20 cellular contexts compared by ENCODE assay signal in genomic region chr1:234643111-234643849, GRCh38. TPM values are rescaled to one million over a fixed set of nuclear protein-coding genes. Genes with fewer than 3 reads are reported as not detected.
DNase-seq lines count a peak whose midpoint lies in the region; ATAC-seq, FAIRE-seq and TF ChIP-seq lines count a peak whose summit lies in the region.
"Had no signal": no experiment of that assay in that cellular context is flagged by ENCODE, and none has a peak within 500 bp of the region (broad histone marks: within the 10 kb centered on the region; RNA-seq: fewer than 3 reads in every experiment).

No MANE protein-coding gene starts in this region.

- TF ChIP-seq CTCF in Panc1 (IDR thresholded peaks at IDR 0.05): no peak
- no peak for TF ChIP-seq CTCF in mucosa of descending colon (IDR thresholded peaks at IDR 0.05)
- TF ChIP-seq CTCF in upper lobe of right lung (IDR thresholded peaks at IDR 0.05): no peak

- ATAC-seq in Panc1 (no peak), mucosa of descending colon (peak; percentile 79), upper lobe of right lung (peak; percentile 94), GM18907 (IDR thresholded peaks at IDR 0.05; ENCODE audit: unreplicated experiment) (no peak), GM21717 (IDR thresholded peaks at IDR 0.05; ENCODE audit: unreplicated experiment) (no peak)
- ATAC-seq: activated CD8-positive, alpha-beta memory T cell treated with anti-CD3 and anti-CD28 coated beads, Interleukin-2, amount 10 ng/mL, durations not matched to agents 7 days and 5 days; activated naive CD4-positive, alpha-beta T cell treated with anti-CD3 and anti-CD28 coated beads, Interleukin-2, amount 50 U/mL, for 72 hours; natural killer cell treated with Interleukin-12 subunit alpha and Interleukin-12 subunit beta and Interleukin-15 and Interleukin-18, amount 100 ng/mL, for 72 hours; psoas muscle had no signal

- H3K27me3 ChIP-seq in Panc1 (ENCODE audit: control insufficient read depth, insufficient read depth, low read length) (no peaks in the 10 kb centered on the region), upper lobe of right lung (no peaks in the 10 kb centered on the region)
- H3K27me3 ChIP-seq: tibial nerve had no signal

- FAIRE-seq in islet of Langerhans (lab: Jason Lieb, UNC): peak; percentile 84
- FAIRE-seq: astrocyte had no signal

- no TSS peak for BruUV-seq in Panc1 (replicated peaks; lab: Mats Ljungman, UMichigan)

- H3K27ac ChIP-seq in Panc1 (ENCODE audit: low read length): peak overlapping the region; percentile 76
- peak overlapping the region; percentile 51 for H3K27ac ChIP-seq in upper lobe of right lung
- H3K27ac ChIP-seq: psoas muscle, tibial nerve had no signal

- H3K9me3 ChIP-seq in Panc1 (ENCODE audit: control insufficient read depth, insufficient read depth, low read depth, low read length) (peaks cover 17% of the 10 kb centered on the region; the same call in 1 of the 2 replicates), mucosa of descending colon (no peaks in the 10 kb centered on the region), upper lobe of right lung (no peaks in the 10 kb centered on the region)
- H3K9me3 ChIP-seq: psoas muscle, tibial nerve had no signal

- H3K4me3 ChIP-seq in Panc1 (ENCODE audit: low read depth in 2 of 2, low read length in 2 of 2): no peak overlapping the region
- no peak overlapping the region for H3K4me3 ChIP-seq in mucosa of descending colon
- no peak overlapping the region for H3K4me3 ChIP-seq in upper lobe of right lung
- H3K4me3 ChIP-seq: psoas muscle, smooth muscle cell, tibial nerve had no signal

- DNase-seq in Panc1 (ENCODE audit: low read depth, low spot score): no peak
- DNase-seq in mucosa of descending colon: peak; percentile 74 to 78 (median 76)
- peak; percentile 84 for DNase-seq in upper lobe of right lung
- no peak for DNase-seq in CD1c-positive myeloid dendritic cell (ENCODE audit: extremely low spot score)
- DNase-seq: activated CD4-positive, alpha-beta T cell treated with anti-CD3 and anti-CD28 coated beads, Interleukin-2, amount 10 ng/mL, durations not matched to agents 24 days and 14 days; activated CD8-positive, alpha-beta memory T cell treated with anti-CD3 and anti-CD28 coated beads, Interleukin-2, amount 10 ng/mL, durations not matched to agents 7 days and 5 days; AML-193; endodermal cell; NCI-H2171; NCI-H526 treated with DMSO at 0.1 percent for 48 hours; psoas muscle; stimulated activated CD4-positive, alpha-beta T cell treated with anti-CD3 and anti-CD28 coated beads, Interleukin-2, amount 100 ng/mL, for 48 hours had no signal

- in situ Hi-C loops in Panc1 (cut with HindIII; ENCODE audit: low pct_unique_long_range_greater_than_20kb, low sequenced_read_pairs): no loop called here

- POLR2A ChIA-PET in Panc1 (lab: Charles Lee): no interaction called here

- no peaks in the 10 kb centered on the region for H3K36me3 ChIP-seq in Panc1 (ENCODE audit: control insufficient read depth, insufficient read depth, low read length)
- H3K36me3 ChIP-seq in mucosa of descending colon (ENCODE audit: low read depth): no peaks in the 10 kb centered on the region
- no peaks in the 10 kb centered on the region for H3K36me3 ChIP-seq in upper lobe of right lung
- H3K36me3 ChIP-seq: tibial nerve had no signal

- CTCF ChIA-PET in Panc1 (lab: Charles Lee): no interaction called here

- intact Hi-C loops in Panc1 (cut with micrococcal nuclease; ENCODE audit: unreplicated experiment) (no loop called here), mucosa of descending colon (cut with DNase I, micrococcal nuclease) (no loop called here), upper lobe of right lung (cut with DNase I) (no loop called here)

- peaks cover 8% of the 10 kb centered on the region; the same call in 1 of the 2 replicates for H3K4me1 ChIP-seq in Panc1 (ENCODE audit: control insufficient read depth, insufficient read depth, low read length)
- H3K4me1 ChIP-seq in mucosa of descending colon (ENCODE audit: low read depth): peaks cover 6% of the 10 kb centered on the region
- H3K4me1 ChIP-seq in upper lobe of right lung: peaks cover 13% of the 10 kb centered on the region

RNA-seq across cellular contexts. Expression of gene IRF2BP2, which starts 33.3 kb away (rescaled TPM):
- total RNA-seq in Panc1 (2021; ENCODE audit: unreplicated experiment): 187 TPM
- polyA plus RNA-seq in Panc1 (2012; ENCODE audit: insufficient read length): 155 TPM
- total RNA-seq in mucosa of descending colon: 100 to 1,000 TPM; 134 to 180 (median 156) TPM
- total RNA-seq in upper lobe of right lung: 161 TPM

Comparison
In these comparisons a context has a peak if more than half of its experiments do, and no peak if none do; other contexts are left out.
1. ATAC-seq: peak in mucosa of descending colon (single experiment) and upper lobe of right lung (single experiment); none in Panc1 (single experiment), GM18907 (single experiment) and GM21717 (single experiment).
2. DNase-seq: peak in mucosa of descending colon (3 of 3) and upper lobe of right lung (single experiment); none in Panc1 (single experiment) and CD1c-positive myeloid dendritic cell (single experiment).